In the genomic region with DNA sequence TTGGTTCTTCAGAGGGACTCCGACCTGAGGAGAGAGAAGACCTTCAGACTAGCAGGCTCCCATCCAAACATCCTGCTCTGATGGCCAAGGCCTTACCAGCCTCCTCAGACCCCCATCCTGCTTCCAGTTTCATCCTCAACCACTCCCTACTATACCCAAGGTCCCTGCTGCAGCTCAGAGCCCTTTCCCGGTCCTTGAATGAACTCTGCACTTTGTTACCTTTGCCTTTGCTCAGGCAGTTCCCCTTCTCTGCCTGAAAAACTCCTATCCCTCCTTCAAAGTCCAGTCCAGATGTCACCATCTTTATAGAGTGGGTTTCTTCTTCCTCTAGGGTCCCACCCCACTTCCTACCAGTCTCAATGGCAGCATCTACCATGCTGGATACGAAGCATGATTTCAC, we compare ENCODE assay signal across 32 cellular contexts. TPM values are rescaled to one million over a fixed set of nuclear protein-coding genes. Genes with fewer than 3 reads are reported as not detected.
"Had no signal": no experiment of that assay in that cellular context is flagged by ENCODE, and none has a peak within 500 bp of the region (broad histone marks: within the 10 kb centered on the region; RNA-seq: fewer than 3 reads in every experiment).

No MANE protein-coding gene starts in this region.

- DNase-seq: activated CD4-positive, alpha-beta T cell treated with anti-CD3 and anti-CD28 coated beads for 1 hour; activated CD4-positive, alpha-beta T cell treated with anti-CD3 and anti-CD28 coated beads for 48 hours; activated CD4-positive, alpha-beta T cell treated with anti-CD3 and anti-CD28 coated beads, Interleukin-2, amount 50 U/mL, for 4 hours; activated CD4-positive, CD25-positive, alpha-beta regulatory T cell; activated CD8-positive, alpha-beta T cell treated with anti-CD3 and anti-CD28 coated beads for 36 hours; activated effector memory CD4-positive, alpha-beta T cell treated with Interleukin-2 at 50 U/mL for 16 hours; activated naive CD4-positive, alpha-beta T cell treated with anti-CD3 and anti-CD28 coated beads, Interleukin-2, amount 10 ng/mL, durations not matched to agents 7 days and 5 days; activated naive CD8-positive, alpha-beta T cell treated with anti-CD3 and anti-CD28 coated beads, Interleukin-2, amount 50 U/mL, for 24 hours; activated T-cell treated with anti-CD3 and anti-CD28 coated beads, Interleukin-2, amount 50 U/mL, for 1 hour; anterior cingulate cortex; central memory CD4-positive, alpha-beta T cell; Kasumi-1; KG1; MG63; NCI-H1048; NCI-H1105 treated with DMSO at 0.1 percent for 48 hours; NCI-H1436; NCI-H1694; NCI-H2029; NCI-H345; NCI-H524 treated with DMSO at 0.1 percent for 48 hours; NK-92 treated with Interleukin-12 subunit alpha and Interleukin-12 subunit beta, amount 100 ng/mL, for 24 hours; PC-3; RPMI8226; SIG-M5; T1000; WERI-Rb-1 had no signal

- H3K4me1 Mint-ChIP-seq: activated naive CD4-positive, alpha-beta T cell treated with anti-CD3 and anti-CD28 coated beads, Interleukin-2, amount 10 ng/mL, durations not matched to agents 7 days and 5 days; activated naive CD8-positive, alpha-beta T cell treated with anti-CD3 and anti-CD28 coated beads, Interleukin-2, amount 50 U/mL, for 24 hours had no signal

- H3K27ac ChIP-seq: Peyer's patch, WERI-Rb-1 had no signal

- H3K36me3 ChIP-seq: MG63, Peyer's patch, WERI-Rb-1 had no signal

- H3K9me3 Mint-ChIP-seq: activated CD8-positive, alpha-beta T cell treated with anti-CD3 and anti-CD28 coated beads for 36 hours; activated naive CD4-positive, alpha-beta T cell treated with anti-CD3 and anti-CD28 coated beads, Interleukin-2, amount 10 ng/mL, durations not matched to agents 7 days and 5 days; activated naive CD8-positive, alpha-beta T cell treated with anti-CD3 and anti-CD28 coated beads, Interleukin-2, amount 50 U/mL, for 24 hours; brain had no signal

- H3K4me3 ChIP-seq: MG63, Peyer's patch had no signal

- H3K4me3 Mint-ChIP-seq: activated CD8-positive, alpha-beta T cell treated with anti-CD3 and anti-CD28 coated beads for 36 hours; activated naive CD4-positive, alpha-beta T cell treated with anti-CD3 and anti-CD28 coated beads, Interleukin-2, amount 10 ng/mL, durations not matched to agents 7 days and 5 days; activated naive CD8-positive, alpha-beta T cell; activated naive CD8-positive, alpha-beta T cell treated with anti-CD3 and anti-CD28 coated beads, Interleukin-2, amount 50 U/mL, for 24 hours; brain had no signal

- H3K27me3 Mint-ChIP-seq: activated CD8-positive, alpha-beta T cell treated with anti-CD3 and anti-CD28 coated beads for 36 hours; activated naive CD8-positive, alpha-beta T cell; activated naive CD8-positive, alpha-beta T cell treated with anti-CD3 and anti-CD28 coated beads, Interleukin-2, amount 50 U/mL, for 24 hours; brain had no signal

- ATAC-seq: activated CD8-positive, alpha-beta T cell treated with anti-CD3 and anti-CD28 coated beads for 36 hours; activated naive CD8-positive, alpha-beta T cell treated with anti-CD3 and anti-CD28 coated beads, Interleukin-2, amount 50 U/mL, for 24 hours; PC-3 had no signal

- H3K27ac Mint-ChIP-seq: activated CD8-positive, alpha-beta T cell treated with anti-CD3 and anti-CD28 coated beads for 36 hours; activated naive CD4-positive, alpha-beta T cell treated with anti-CD3 and anti-CD28 coated beads, Interleukin-2, amount 10 ng/mL, durations not matched to agents 7 days and 5 days; activated naive CD8-positive, alpha-beta T cell; activated naive CD8-positive, alpha-beta T cell treated with anti-CD3 and anti-CD28 coated beads, Interleukin-2, amount 50 U/mL, for 24 hours; brain had no signal

- H3K9me3 ChIP-seq: MG63, Peyer's patch had no signal

- H3K27me3 ChIP-seq: MG63, Peyer's patch had no signal

- H3K36me3 Mint-ChIP-seq: activated naive CD4-positive, alpha-beta T cell treated with anti-CD3 and anti-CD28 coated beads, Interleukin-2, amount 10 ng/mL, durations not matched to agents 7 days and 5 days; activated naive CD8-positive, alpha-beta T cell; brain had no signal

RNA-seq across cellular contexts. Expression of a gene that starts 13.1 kb away (rescaled TPM):
- total RNA-seq: bronchial epithelial cell, NCI-H460 had no signal
